In the genomic region with DNA sequence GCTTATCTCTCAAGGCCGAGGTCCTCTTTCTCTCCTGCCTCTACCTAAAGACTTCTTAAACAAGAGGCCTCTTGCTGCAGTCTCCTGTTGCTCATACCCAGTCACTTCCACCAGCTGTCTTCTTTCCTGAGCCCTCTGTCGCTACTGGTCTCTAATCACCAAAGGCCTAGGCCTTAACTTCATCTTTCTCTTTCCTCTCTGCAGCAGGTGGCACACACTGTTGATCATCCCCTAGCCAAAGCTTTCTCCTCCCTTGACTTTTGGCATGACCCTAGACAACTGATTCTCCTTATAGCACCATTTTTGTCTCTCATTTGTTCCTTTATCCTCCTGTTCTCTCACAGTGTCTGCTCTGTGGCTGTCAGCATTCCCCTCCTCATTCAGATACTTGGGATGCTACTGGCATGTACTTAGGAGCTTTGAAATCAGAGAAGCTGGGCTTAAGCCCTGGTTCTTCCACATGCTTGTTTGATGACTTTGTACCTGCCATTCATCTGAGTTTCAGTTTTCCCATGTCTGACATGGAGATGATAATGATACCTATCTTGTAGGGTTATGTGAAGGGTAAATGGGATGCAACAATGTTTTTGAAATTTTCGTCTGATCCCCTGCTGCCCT, we compare ENCODE assay signal across 18 cellular contexts.
"Had no signal": no experiment of that assay in that cellular context is flagged by ENCODE, and none has a peak within 500 bp of the region (broad histone marks: within the 10 kb centered on the region; RNA-seq: fewer than 3 reads in every experiment).

No MANE protein-coding gene starts in this region.

- H3K4me3 Mint-ChIP-seq: activated CD8-positive, alpha-beta memory T cell treated with anti-CD3 and anti-CD28 coated beads, Interleukin-2, amount 10 ng/mL, durations not matched to agents 7 days and 5 days; activated naive CD4-positive, alpha-beta T cell treated with anti-CD3 and anti-CD28 coated beads, Interleukin-2, amount 50 U/mL, for 24 hours; activated T-cell treated with anti-CD3 and anti-CD28 coated beads, Interleukin-2, amount 50 U/mL, for 24 hours; stimulated activated naive B cell treated with anti-CD40 and anti-IgM and Interleukin-4, amounts not matched to agents 10 μg/mL and 1 μg/mL and 100 μg/mL, for 72 hours had no signal

- H3K27ac Mint-ChIP-seq: activated CD8-positive, alpha-beta memory T cell treated with anti-CD3 and anti-CD28 coated beads, Interleukin-2, amount 10 ng/mL, durations not matched to agents 7 days and 5 days; activated naive CD4-positive, alpha-beta T cell treated with anti-CD3 and anti-CD28 coated beads, Interleukin-2, amount 50 U/mL, for 24 hours; activated T-cell treated with anti-CD3 and anti-CD28 coated beads, Interleukin-2, amount 50 U/mL, for 24 hours had no signal

- ATAC-seq: activated CD4-positive, CD25-positive, alpha-beta regulatory T cell treated with anti-CD3 and anti-CD28 coated beads, Interleukin-2, amount 50 U/mL, for 24 hours; activated CD8-positive, alpha-beta memory T cell treated with anti-CD3 and anti-CD28 coated beads, Interleukin-2, amount 10 ng/mL, durations not matched to agents 7 days and 5 days; body of pancreas; left lung; sciatic nerve; stimulated activated naive B cell treated with anti-CD40 and anti-IgM and Interleukin-4, amounts not matched to agents 10 μg/mL and 1 μg/mL and 100 μg/mL, for 72 hours had no signal

- H3K27me3 Mint-ChIP-seq: activated CD8-positive, alpha-beta memory T cell treated with anti-CD3 and anti-CD28 coated beads, Interleukin-2, amount 10 ng/mL, durations not matched to agents 7 days and 5 days; activated naive CD4-positive, alpha-beta T cell treated with anti-CD3 and anti-CD28 coated beads, Interleukin-2, amount 50 U/mL, for 24 hours; activated T-cell treated with anti-CD3 and anti-CD28 coated beads, Interleukin-2, amount 50 U/mL, for 24 hours; stimulated activated naive B cell treated with anti-CD40 and anti-IgM and Interleukin-4, amounts not matched to agents 10 μg/mL and 1 μg/mL and 100 μg/mL, for 72 hours had no signal

- H3K27ac ChIP-seq: adrenal gland, body of pancreas, esophagus squamous epithelium, left lung, SK-N-MC, tibial artery had no signal

- H3K36me3 ChIP-seq: adrenal gland had no signal

- H3K4me1 ChIP-seq: body of pancreas had no signal

- H3K9me3 Mint-ChIP-seq: activated naive CD4-positive, alpha-beta T cell treated with anti-CD3 and anti-CD28 coated beads, Interleukin-2, amount 50 U/mL, for 24 hours; activated T-cell treated with anti-CD3 and anti-CD28 coated beads, Interleukin-2, amount 50 U/mL, for 24 hours had no signal

- DNase-seq: activated CD4-positive, alpha-beta T cell treated with anti-CD3 and anti-CD28 coated beads, Interleukin-2, amount 50 U/mL, for 4 hours; activated CD8-positive, alpha-beta memory T cell treated with anti-CD3 and anti-CD28 coated beads, Interleukin-2, amount 10 ng/mL, durations not matched to agents 7 days and 5 days; activated T-cell treated with anti-CD3 and anti-CD28 coated beads, Interleukin-2, amount 50 U/mL, for 24 hours; adrenal gland; body of pancreas; caudate nucleus; esophagus squamous epithelium; hippocampal formation; kidney; left lung; mesenchymal stem cell; stimulated activated naive B cell treated with anti-CD40 and anti-IgM and Interleukin-4, amounts not matched to agents 10 μg/mL and 1 μg/mL and 100 μg/mL, for 72 hours; T-helper 9 cell; tibial artery had no signal

- H3K27me3 ChIP-seq: adrenal gland, body of pancreas, esophagus squamous epithelium, left lung, tibial artery had no signal

- H3K9me3 ChIP-seq: adrenal gland, body of pancreas, esophagus squamous epithelium, left lung, tibial artery had no signal

- H3K4me3 ChIP-seq: adrenal gland, body of pancreas, esophagus squamous epithelium, left lung, SK-N-MC, tibial artery had no signal
